Comparison of ENCODE assay signal across 8 cellular contexts in the genomic region with DNA sequence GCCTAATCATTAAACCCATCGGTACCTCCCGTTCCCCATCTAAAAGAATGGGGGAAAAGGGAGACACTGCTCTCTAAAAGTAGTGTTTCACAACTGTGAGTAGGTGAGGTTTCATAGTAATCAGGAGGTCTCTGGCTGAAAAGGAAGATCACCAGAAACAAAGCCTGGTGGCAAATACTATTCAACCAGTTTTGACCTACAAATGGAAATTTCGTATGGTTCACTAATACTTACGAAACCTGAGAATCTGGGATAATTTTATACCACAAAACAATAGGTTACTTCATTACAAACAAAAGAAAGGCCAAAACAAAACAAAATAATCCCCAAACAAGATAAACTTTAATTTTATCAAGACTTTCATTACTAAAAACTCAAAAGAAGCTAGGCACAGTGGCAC.
"Had no signal": no experiment of that assay in that cellular context is flagged by ENCODE, and none has a peak within 500 bp of the region (broad histone marks: within the 10 kb centered on the region; RNA-seq: fewer than 3 reads in every experiment).

No MANE protein-coding gene starts in this region.

- DNase-seq: GOT3, H7, HFFc6, IMR-90, KBM-7 had no signal

- H3K27ac Mint-ChIP-seq: HFFc6 had no signal

- H3K36me3 ChIP-seq: HAP-1 had no signal

- H3K9me3 Mint-ChIP-seq: HFFc6 had no signal

- FAIRE-seq: HTR-8/SVneo had no signal

- H3K9me3 ChIP-seq: HAP-1 had no signal

- ATAC-seq: HCT116 had no signal

- H3K4me3 Mint-ChIP-seq: HFFc6 had no signal

- H3K4me3 ChIP-seq: HAP-1 had no signal
